ENCODE assay signal across 9 cellular contexts in the genomic region with DNA sequence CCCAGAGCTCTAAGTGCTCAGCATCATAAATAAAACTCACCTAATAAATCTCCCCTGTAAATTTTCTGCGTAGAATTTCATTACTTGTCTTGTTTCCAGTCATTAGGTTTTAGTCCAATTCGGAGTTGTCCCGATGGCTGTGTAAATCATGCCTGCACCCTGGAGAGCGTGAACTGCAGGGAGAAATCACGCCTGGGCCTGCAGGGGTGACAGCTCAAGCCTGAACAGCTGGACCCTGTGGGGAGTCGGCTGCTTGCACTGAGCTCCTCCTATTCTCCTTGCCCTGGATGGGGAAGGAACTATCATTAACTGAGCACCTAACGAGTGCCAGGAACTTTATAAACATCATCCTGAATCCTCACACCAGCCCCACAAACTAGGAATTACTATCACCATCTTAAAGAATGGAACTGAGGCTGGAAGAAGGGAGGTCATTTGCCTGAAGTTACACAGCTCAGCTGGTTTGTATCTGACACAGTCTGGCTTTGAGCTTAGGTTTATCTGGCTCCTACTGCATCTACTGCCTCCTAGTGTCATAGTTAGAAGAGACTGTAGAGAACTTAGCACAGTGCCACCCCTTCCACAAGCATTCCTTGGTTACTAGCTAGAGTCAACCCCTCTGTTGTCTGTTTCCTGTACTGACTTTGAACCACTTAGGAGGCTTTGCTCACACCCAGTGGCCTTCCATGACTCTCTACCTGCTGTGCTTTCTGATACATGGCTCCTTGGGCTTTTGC. TPM values are rescaled to one million over a fixed set of nuclear protein-coding genes. Genes with fewer than 3 reads are reported as not detected.
DNase-seq lines count a peak whose midpoint lies in the region; ATAC-seq and TF ChIP-seq lines count a peak whose summit lies in the region.
"Had no signal": no experiment of that assay in that cellular context is flagged by ENCODE, and none has a peak within 500 bp of the region (broad histone marks: within the 10 kb centered on the region; RNA-seq: fewer than 3 reads in every experiment).

No MANE protein-coding gene starts in this region.

- no peaks in the 10 kb centered on the region for H3K36me3 ChIP-seq in prostate gland
- no peaks in the 10 kb centered on the region for H3K36me3 ChIP-seq in mucosa of descending colon (ENCODE audit: low read depth)

- no peak for TF ChIP-seq POLR2A in prostate gland (IDR thresholded peaks at IDR 0.05)

- peaks cover 43% of the 10 kb centered on the region for H3K27me3 Mint-ChIP-seq in central memory CD8-positive, alpha-beta T cell

- intact Hi-C loops in prostate gland (cut with DNase I) (no loop called here), mucosa of descending colon (cut with DNase I, micrococcal nuclease) (no loop called here)

- H3K27ac ChIP-seq in prostate gland: no peak overlapping the region
- H3K27ac ChIP-seq: C4-2B had no signal

- H3K27me3 ChIP-seq in prostate gland (replicated peaks; ENCODE audit: insufficient read depth): no peaks in the 10 kb centered on the region

- DNase-seq in NCI-H1694 treated with DMSO at 0.1 percent for 48 hours (lab: John Stamatoyannopoulos, UW): peak; percentile 43
- no peak for DNase-seq in NCI-H1694 (lab: John Stamatoyannopoulos, UW)
- peak; percentile 46 for DNase-seq in LHCN-M2 (ENCODE audit: low read depth)
- no peak for DNase-seq in central memory CD8-positive, alpha-beta T cell (ENCODE audit: low spot score in 2 of 2)
- peak; percentile 36 for DNase-seq in prostate gland (ENCODE audit: low spot score)
- no peak for DNase-seq in mucosa of descending colon
- DNase-seq in occipital lobe (lab: John Stamatoyannopoulos, UW): no peak
- no peak for DNase-seq in NCI-H2029 (lab: John Stamatoyannopoulos, UW)

- H3K4me1 Mint-ChIP-seq in central memory CD8-positive, alpha-beta T cell: no peaks in the 10 kb centered on the region

- H3K9me3 ChIP-seq in prostate gland (no peaks in the 10 kb centered on the region), mucosa of descending colon (no peaks in the 10 kb centered on the region)

- TF ChIP-seq CTCF in prostate gland (IDR thresholded peaks at IDR 0.05) (no peak), mucosa of descending colon (IDR thresholded peaks at IDR 0.05) (no peak)

- H3K4me1 ChIP-seq in prostate gland (replicated peaks) (peaks cover 3% of the 10 kb centered on the region), mucosa of descending colon (ENCODE audit: low read depth) (no peaks in the 10 kb centered on the region)

- H3K9me3 Mint-ChIP-seq in central memory CD8-positive, alpha-beta T cell: no peaks in the 10 kb centered on the region

- no peaks in the 10 kb centered on the region for H3K36me3 Mint-ChIP-seq in central memory CD8-positive, alpha-beta T cell (ENCODE audit: insufficient read depth)

- H3K27ac Mint-ChIP-seq in central memory CD8-positive, alpha-beta T cell (ENCODE audit: low read depth): no peak overlapping the region

- WGBS in prostate gland: 21% methylated on average over 7 of the region's 7 CpGs

- no peak overlapping the region for H3K4me3 ChIP-seq in prostate gland
- H3K4me3 ChIP-seq in mucosa of descending colon: no peak overlapping the region

- peak; percentile 49 for ATAC-seq in central memory CD8-positive, alpha-beta T cell (replicated peaks; ENCODE audit: extremely low read depth, poor library complexity, severe bottlenecking)
- no peak for ATAC-seq in mucosa of descending colon

- no peak overlapping the region for H3K4me3 Mint-ChIP-seq in central memory CD8-positive, alpha-beta T cell

RNA-seq across cellular contexts. Expression of a gene that starts 25.1 kb away (rescaled TPM):
- total RNA-seq in LHCN-M2 (2014; rRNA removed): not detected in 2 replicates
- 0.04 TPM for polyA plus RNA-seq in LHCN-M2 (2012)
- total RNA-seq in prostate gland: 1 to 10 TPM in 1 of 2 donors, under 1 TPM in 1; 0.09 to 3.4 TPM
- total RNA-seq in mucosa of descending colon: not detected
- 9.4 TPM for total RNA-seq in occipital lobe

RNA-seq across cellular contexts. Expression of a gene that starts 59.2 kb away (rescaled TPM):
- 100 and 107 TPM in 2 replicates for total RNA-seq in LHCN-M2 (2014; rRNA removed)
- 33.8 TPM for polyA plus RNA-seq in LHCN-M2 (2012)
- total RNA-seq in prostate gland: 10 to 100 TPM; 26.9 to 36.5 TPM
- total RNA-seq in mucosa of descending colon: 10 to 100 TPM; 13.7 to 35.7 (median 15.3) TPM
- 52.9 TPM for total RNA-seq in occipital lobe

Comparison
In these comparisons a context has a peak if more than half of its experiments do, and no peak if none do; other contexts are left out.
1. DNase-seq: peak in NCI-H1694 treated with DMSO at 0.1 percent for 48 hours (single experiment), LHCN-M2 (single experiment) and prostate gland (single experiment); none in NCI-H1694 (single experiment), central memory CD8-positive, alpha-beta T cell (0 of 2), mucosa of descending colon (0 of 3), occipital lobe (single experiment) and NCI-H2029 (single experiment).